ENCODE assay signal across 1 cellular context in the genomic region with DNA sequence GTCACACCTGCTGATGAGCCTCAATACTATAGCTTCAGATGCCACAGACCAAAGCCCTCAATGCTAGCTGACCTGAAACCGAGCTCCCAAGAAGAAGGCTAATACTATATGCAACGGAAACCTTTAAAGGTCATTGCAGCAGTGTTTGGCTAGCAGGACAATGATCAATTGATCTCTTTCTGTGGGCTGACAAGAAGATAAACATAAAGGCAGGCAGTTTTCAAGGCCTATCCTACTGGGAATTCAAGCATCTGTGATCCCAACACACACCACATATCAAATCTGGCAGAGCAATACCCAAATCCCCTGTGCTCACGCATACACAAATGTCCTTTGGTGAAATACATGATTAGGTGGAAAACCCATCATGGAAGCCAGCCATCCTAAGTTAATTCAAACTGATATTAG.
TF ChIP-seq lines count a peak whose summit lies in the region.

No MANE protein-coding gene starts in this region.

TF ChIP-seq in HepG2, 621 proteins besides CTCF, POLR2A, EP300 and RAD21 (continued from another document and continues in another):
- TF ChIP-seq, protein P1, sequence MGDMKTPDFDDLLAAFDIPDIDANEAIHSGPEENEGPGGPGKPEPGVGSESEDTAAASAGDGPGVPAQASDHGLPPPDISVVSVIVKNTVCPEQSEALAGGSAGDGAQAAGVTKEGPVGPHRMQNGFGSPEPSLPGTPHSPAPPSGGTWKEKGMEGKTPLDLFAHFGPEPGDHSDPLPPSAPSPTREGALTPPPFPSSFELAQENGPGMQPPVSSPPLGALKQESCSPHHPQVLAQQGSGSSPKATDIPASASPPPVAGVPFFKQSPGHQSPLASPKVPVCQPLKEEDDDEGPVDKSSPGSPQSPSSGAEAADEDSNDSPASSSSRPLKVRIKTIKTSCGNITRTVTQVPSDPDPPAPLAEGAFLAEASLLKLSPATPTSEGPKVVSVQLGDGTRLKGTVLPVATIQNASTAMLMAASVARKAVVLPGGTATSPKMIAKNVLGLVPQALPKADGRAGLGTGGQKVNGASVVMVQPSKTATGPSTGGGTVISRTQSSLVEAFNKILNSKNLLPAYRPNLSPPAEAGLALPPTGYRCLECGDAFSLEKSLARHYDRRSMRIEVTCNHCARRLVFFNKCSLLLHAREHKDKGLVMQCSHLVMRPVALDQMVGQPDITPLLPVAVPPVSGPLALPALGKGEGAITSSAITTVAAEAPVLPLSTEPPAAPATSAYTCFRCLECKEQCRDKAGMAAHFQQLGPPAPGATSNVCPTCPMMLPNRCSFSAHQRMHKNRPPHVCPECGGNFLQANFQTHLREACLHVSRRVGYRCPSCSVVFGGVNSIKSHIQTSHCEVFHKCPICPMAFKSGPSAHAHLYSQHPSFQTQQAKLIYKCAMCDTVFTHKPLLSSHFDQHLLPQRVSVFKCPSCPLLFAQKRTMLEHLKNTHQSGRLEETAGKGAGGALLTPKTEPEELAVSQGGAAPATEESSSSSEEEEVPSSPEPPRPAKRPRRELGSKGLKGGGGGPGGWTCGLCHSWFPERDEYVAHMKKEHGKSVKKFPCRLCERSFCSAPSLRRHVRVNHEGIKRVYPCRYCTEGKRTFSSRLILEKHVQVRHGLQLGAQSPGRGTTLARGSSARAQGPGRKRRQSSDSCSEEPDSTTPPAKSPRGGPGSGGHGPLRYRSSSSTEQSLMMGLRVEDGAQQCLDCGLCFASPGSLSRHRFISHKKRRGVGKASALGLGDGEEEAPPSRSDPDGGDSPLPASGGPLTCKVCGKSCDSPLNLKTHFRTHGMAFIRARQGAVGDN (CRISPR knock-in tag; IDR thresholded peaks at IDR 0.05) = no peak
- TF ChIP-seq, protein P2, sequence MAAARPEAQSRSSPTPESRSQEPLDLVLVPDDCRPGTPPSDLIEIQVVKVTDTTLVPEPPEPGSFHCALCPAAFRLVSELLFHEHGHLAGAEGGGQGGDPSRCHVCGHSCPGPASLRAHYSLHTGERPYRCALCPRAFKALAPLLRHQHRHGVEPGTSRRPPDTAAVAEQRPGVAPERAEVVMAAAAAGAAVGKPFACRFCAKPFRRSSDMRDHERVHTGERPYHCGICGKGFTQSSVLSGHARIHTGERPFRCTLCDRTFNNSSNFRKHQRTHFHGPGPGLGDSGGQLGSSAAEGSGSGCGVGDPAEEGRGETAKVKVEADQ (CRISPR knock-in tag; IDR thresholded peaks at IDR 0.05; ENCODE audit: borderline replicate concordance) = no peak
- TF ChIP-seq ZNF597 (CRISPR knock-in tag; IDR thresholded peaks at IDR 0.05) (no peak), TBL1XR1 (IDR thresholded peaks at IDR 0.05; ENCODE audit: borderline replicate concordance, low read length, partially characterized antibody) (no peak), REL (CRISPR knock-in tag; conservative IDR thresholded peaks at IDR 0.05) (no peak), RCOR2 (CRISPR knock-in tag; IDR thresholded peaks at IDR 0.05) (peak; percentile 70; the same call in 1 of the 2 replicates), ZNF841 (CRISPR knock-in tag; IDR thresholded peaks at IDR 0.05; ENCODE audit: borderline replicate concordance) (no peak), HMGA1 (CRISPR knock-in tag; conservative IDR thresholded peaks at IDR 0.05) (no peak), E2F1 (CRISPR knock-in tag; IDR thresholded peaks at IDR 0.05) (no peak), TOPORS (CRISPR knock-in tag; IDR thresholded peaks at IDR 0.05) (no peak), HMG20B (CRISPR knock-in tag; conservative IDR thresholded peaks at IDR 0.05) (0 out of 2 replicates have a peak, but pooled peaks have one; percentile 32), ZNF207 (IDR thresholded peaks at IDR 0.05; ENCODE audit: borderline replicate concordance) (no peak), ZMAT5 (CRISPR knock-in tag; IDR thresholded peaks at IDR 0.05; ENCODE audit: borderline replicate concordance, low read depth) (no peak), ADNP (CRISPR knock-in tag; IDR thresholded peaks at IDR 0.05) (no peak), ZNF44 (CRISPR knock-in tag; IDR thresholded peaks at IDR 0.05) (no peak), ZNF326 (CRISPR knock-in tag; IDR thresholded peaks at IDR 0.05; ENCODE audit: borderline replicate concordance) (no peak), AFF4 (CRISPR knock-in tag; IDR thresholded peaks at IDR 0.05) (no peak), ZSCAN12 (CRISPR knock-in tag; IDR thresholded peaks at IDR 0.05) (no peak), CCAR2 (optimal IDR thresholded peaks at IDR 0.05; ENCODE audit: low read depth, low read length) (no peak), GLI4 (CRISPR knock-in tag; IDR thresholded peaks at IDR 0.05; ENCODE audit: borderline replicate concordance) (no peak), NFATC3 (CRISPR knock-in tag; IDR thresholded peaks at IDR 0.05) (no peak), HDAC1 (CRISPR knock-in tag; IDR thresholded peaks at IDR 0.05) (peak; percentile 75), ZBTB20 (CRISPR knock-in tag; IDR thresholded peaks at IDR 0.05; ENCODE audit: borderline replicate concordance, low read depth) (peak; percentile 89), ZFYVE20 (CRISPR knock-in tag; IDR thresholded peaks at IDR 0.05; ENCODE audit: borderline replicate concordance, low read depth) (no peak), FOXP1 (IDR thresholded peaks at IDR 0.05) (no peak), FOXP1 (CRISPR knock-in tag; IDR thresholded peaks at IDR 0.05) (peak; percentile 71; the same call in 1 of the 2 replicates), TBX2 (CRISPR knock-in tag; IDR thresholded peaks at IDR 0.05; ENCODE audit: borderline replicate concordance) (peak; percentile 88), ZNF720 (CRISPR knock-in tag; IDR thresholded peaks at IDR 0.05) (no peak), TRIM24 (CRISPR knock-in tag; IDR thresholded peaks at IDR 0.05) (no peak), ZNF788 (CRISPR knock-in tag; IDR thresholded peaks at IDR 0.05; ENCODE audit: borderline replicate concordance) (no peak), EHMT2 (IDR thresholded peaks at IDR 0.05; ENCODE audit: borderline replicate concordance, low read depth, low read length) (no peak; the same call in 1 of the 2 replicates), ZNF143 (CRISPR knock-in tag; IDR thresholded peaks at IDR 0.05) (no peak), IKZF1 (IDR thresholded peaks at IDR 0.05) (no peak)
- TF ChIP-seq, protein P3, sequence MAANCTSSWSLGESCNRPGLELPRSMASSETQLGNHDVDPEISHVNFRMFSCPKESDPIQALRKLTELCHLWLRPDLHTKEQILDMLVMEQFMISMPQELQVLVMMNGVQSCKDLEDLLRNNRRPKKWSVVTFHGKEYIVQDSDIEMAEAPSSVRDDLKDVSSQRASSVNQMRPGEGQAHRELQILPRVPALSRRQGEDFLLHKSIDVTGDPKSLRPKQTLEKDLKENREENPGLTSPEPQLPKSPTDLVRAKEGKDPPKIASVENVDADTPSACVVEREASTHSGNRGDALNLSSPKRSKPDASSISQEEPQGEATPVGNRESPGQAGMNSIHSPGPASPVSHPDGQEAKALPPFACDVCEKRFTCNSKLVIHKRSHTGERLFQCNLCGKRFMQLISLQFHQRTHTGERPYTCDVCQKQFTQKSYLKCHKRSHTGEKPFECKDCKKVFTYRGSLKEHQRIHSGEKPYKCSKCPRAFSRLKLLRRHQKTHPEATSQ (CRISPR knock-in tag; IDR thresholded peaks at IDR 0.05; ENCODE audit: borderline replicate concordance) = no peak
- TF ChIP-seq, protein P4, sequence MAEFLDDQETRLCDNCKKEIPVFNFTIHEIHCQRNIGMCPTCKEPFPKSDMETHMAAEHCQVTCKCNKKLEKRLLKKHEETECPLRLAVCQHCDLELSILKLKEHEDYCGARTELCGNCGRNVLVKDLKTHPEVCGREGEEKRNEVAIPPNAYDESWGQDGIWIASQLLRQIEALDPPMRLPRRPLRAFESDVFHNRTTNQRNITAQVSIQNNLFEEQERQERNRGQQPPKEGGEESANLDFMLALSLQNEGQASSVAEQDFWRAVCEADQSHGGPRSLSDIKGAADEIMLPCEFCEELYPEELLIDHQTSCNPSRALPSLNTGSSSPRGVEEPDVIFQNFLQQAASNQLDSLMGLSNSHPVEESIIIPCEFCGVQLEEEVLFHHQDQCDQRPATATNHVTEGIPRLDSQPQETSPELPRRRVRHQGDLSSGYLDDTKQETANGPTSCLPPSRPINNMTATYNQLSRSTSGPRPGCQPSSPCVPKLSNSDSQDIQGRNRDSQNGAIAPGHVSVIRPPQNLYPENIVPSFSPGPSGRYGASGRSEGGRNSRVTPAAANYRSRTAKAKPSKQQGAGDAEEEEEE (CRISPR knock-in tag; IDR thresholded peaks at IDR 0.05; ENCODE audit: borderline replicate concordance) = no peak
- TF ChIP-seq, protein P5, sequence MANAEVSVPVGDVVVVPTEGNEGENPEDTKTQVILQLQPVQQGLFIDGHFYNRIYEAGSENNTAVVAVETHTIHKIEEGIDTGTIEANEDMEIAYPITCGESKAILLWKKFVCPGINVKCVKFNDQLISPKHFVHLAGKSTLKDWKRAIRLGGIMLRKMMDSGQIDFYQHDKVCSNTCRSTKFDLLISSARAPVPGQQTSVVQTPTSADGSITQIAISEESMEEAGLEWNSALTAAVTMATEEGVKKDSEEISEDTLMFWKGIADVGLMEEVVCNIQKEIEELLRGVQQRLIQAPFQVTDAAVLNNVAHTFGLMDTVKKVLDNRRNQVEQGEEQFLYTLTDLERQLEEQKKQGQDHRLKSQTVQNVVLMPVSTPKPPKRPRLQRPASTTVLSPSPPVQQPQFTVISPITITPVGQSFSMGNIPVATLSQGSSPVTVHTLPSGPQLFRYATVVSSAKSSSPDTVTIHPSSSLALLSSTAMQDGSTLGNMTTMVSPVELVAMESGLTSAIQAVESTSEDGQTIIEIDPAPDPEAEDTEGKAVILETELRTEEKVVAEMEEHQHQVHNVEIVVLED (CRISPR knock-in tag; IDR thresholded peaks at IDR 0.05; ENCODE audit: borderline replicate concordance) = no peak
- TF ChIP-seq, protein P6, sequence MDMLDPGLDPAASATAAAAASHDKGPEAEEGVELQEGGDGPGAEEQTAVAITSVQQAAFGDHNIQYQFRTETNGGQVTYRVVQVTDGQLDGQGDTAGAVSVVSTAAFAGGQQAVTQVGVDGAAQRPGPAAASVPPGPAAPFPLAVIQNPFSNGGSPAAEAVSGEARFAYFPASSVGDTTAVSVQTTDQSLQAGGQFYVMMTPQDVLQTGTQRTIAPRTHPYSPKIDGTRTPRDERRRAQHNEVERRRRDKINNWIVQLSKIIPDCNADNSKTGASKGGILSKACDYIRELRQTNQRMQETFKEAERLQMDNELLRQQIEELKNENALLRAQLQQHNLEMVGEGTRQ (IDR thresholded peaks at IDR 0.05; ENCODE audit: low read depth, low read length) = no peak
- TF ChIP-seq, protein P6 (CRISPR knock-in tag; IDR thresholded peaks at IDR 0.05; ENCODE audit: borderline replicate concordance) = no peak
- TF ChIP-seq, protein P7, sequence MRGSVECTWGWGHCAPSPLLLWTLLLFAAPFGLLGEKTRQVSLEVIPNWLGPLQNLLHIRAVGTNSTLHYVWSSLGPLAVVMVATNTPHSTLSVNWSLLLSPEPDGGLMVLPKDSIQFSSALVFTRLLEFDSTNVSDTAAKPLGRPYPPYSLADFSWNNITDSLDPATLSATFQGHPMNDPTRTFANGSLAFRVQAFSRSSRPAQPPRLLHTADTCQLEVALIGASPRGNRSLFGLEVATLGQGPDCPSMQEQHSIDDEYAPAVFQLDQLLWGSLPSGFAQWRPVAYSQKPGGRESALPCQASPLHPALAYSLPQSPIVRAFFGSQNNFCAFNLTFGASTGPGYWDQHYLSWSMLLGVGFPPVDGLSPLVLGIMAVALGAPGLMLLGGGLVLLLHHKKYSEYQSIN (CRISPR knock-in tag; IDR thresholded peaks at IDR 0.05; ENCODE audit: borderline replicate concordance) = no peak
